1 cellular context compared by ENCODE assay signal in the genomic region with DNA sequence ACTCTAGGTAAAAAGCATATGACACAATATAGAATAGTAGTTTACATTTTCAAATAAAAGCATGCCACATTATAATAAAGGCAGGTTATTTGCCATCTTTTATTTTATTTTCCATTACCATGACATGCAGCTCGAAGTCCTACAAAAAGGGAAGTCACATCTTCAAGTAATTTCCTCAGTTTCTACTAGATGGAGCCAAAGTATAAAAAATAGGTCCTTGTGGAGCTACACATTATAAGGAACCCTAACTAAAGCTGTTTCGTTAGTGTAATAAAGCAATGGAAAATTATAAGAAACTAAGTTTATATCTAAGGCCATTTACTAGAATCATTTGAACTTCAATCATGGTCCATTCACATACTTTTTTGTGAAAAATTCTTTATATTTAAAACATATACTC.
TF ChIP-seq lines count a peak whose summit lies in the region.

No MANE protein-coding gene starts in this region.

TF ChIP-seq in GM12878, 131 proteins besides CTCF, POLR2A, EP300 and RAD21 (continued from another document):
- TF ChIP-seq SMC3 (IDR thresholded peaks at IDR 0.05; ENCODE audit: borderline replicate concordance, low read length) (peak; percentile 13; the same call in 1 of the 2 replicates), EGR1 (IDR thresholded peaks at IDR 0.05; ENCODE audit: borderline replicate concordance in 1 of 2, low read depth in 2 of 2, low read length in 2 of 2) (no peak), RBBP5 (conservative IDR thresholded peaks at IDR 0.05) (no peak), MTA2 (IDR thresholded peaks at IDR 0.05; ENCODE audit: low read depth) (no peak)
TF ChIP-seq in GM12878: peak in this region for 2.
